Comparison of ENCODE assay signal across 1 cellular context in the genomic region with DNA sequence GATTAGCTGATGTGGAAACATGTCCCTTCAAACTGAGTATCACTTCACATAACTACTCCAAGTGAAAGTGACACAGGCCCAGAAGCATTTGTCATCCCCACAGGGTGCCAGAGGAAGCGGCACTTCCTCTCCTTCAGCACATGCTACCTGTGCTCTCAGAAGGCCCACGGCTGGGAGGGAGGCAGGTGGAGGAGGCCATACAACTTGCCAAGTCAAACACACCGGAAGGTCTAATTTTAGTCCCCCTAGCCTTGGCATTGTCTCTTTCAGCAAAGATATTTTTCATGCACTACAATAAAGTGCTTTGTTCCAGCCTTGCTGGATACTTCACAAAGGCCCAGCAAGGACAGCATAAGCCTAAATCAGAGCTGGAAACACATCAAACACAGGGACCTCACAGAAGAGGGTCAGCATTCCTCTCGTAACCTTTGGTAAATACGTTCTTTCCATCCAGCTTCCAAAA.
A peak's percentile ranks its signal among the peaks of the same experiment; 100 is the strongest.
TF ChIP-seq lines count a peak whose summit lies in the region.

No MANE protein-coding gene starts in this region.

TF ChIP-seq in GM12878, 131 proteins besides CTCF, POLR2A, EP300 and RAD21 (continued from another document):
- TF ChIP-seq BCL3 (IDR thresholded peaks at IDR 0.05; ENCODE audit: borderline replicate concordance, insufficient read depth, low read depth, low read length, poor library complexity, severe bottlenecking): no peak
- no peak for TF ChIP-seq MXI1 (IDR thresholded peaks at IDR 0.05; ENCODE audit: low read depth, low read length)
- no peak for TF ChIP-seq ATF2 (IDR thresholded peaks at IDR 0.05; ENCODE audit: low read length)
- TF ChIP-seq BHLHE40 (IDR thresholded peaks at IDR 0.05; ENCODE audit: borderline replicate concordance in 1 of 2, low read depth in 2 of 2, low read length in 1 of 2): peak in 1 of 2 experiments; percentile 30; a peak in 1 of 4 replicates
- no peak for TF ChIP-seq ETV6 (conservative IDR thresholded peaks at IDR 0.05 in 1 of 2, IDR thresholded peaks at IDR 0.05 in 1 of 2; ENCODE audit: borderline replicate concordance in 1 of 2, low read depth in 1 of 2)
